15 cellular contexts compared by ENCODE assay signal in the genomic region with DNA sequence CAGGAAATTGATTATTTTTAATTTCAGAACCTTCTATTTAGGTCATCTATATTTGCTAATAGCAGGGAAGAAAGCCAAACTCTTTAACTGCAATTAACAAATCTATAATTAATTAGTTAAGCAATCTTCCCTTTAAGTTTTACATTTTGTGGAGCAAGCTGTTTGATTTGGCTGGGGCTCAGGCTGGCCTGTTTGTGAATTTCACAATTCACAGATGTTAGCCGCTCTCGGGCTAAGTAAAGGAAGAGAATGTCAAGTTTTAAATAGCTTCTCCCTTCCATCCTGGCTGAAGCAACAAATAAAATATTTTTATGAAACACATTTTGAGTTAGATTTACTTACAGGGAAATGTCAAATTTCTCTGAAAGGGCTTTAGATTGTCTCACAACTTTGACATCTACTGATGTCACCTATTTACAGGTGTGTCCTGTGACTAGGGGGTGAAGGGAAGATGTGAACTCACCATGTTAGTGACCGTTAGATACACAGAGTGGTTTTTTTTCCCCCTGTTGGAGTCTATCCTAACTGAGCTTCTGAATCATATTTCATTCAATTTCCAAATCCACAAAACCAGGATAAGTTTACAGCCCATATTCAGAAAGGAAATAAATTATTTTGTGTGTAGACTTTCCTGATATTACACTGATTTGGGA. TPM values are rescaled to one million over a fixed set of nuclear protein-coding genes. Genes with fewer than 3 reads are reported as not detected.
DNase-seq lines count a peak whose midpoint lies in the region; ATAC-seq, FAIRE-seq and TF ChIP-seq lines count a peak whose summit lies in the region.
"Had no signal": no experiment of that assay in that cellular context is flagged by ENCODE, and none has a peak within 500 bp of the region (broad histone marks: within the 10 kb centered on the region; RNA-seq: fewer than 3 reads in every experiment).

No MANE protein-coding gene starts in this region.

- H3K4me3 ChIP-seq in SK-N-MC (no peak overlapping the region), heart right ventricle (peak overlapping the region in 3 of 10 donors; percentile 50)
- H3K4me3 ChIP-seq: ascending aorta had no signal

- H3K9ac ChIP-seq in SK-N-MC (ENCODE audit: insufficient read length), result peak overlapping the region; percentile 21

- intact Hi-C loops in heart right ventricle (cut with DNase I), result no loop called here

- H3K36me3 ChIP-seq in SK-N-MC (ENCODE audit: insufficient read depth, low read length) (0 out of 2 replicates have a peak, but pooled peaks cover 6% of the 10 kb centered on the region), heart right ventricle (no peaks in the 10 kb centered on the region)
- H3K36me3 ChIP-seq: ascending aorta, neutrophil had no signal

- no peak for TF ChIP-seq CTCF in heart right ventricle (IDR thresholded peaks at IDR 0.05)

- no peaks in the 10 kb centered on the region for H3K36me3 Mint-ChIP-seq in activated T-cell treated with anti-CD3 and anti-CD28 coated beads, Interleukin-2, amount 50 U/mL, for 72 hours (ENCODE audit: insufficient read depth in 2 of 2)

- no peak for FAIRE-seq in HTR-8/SVneo (lab: Jason Lieb, UNC)
- FAIRE-seq: G401.6 had no signal

- no peaks in the 10 kb centered on the region for H3K27me3 ChIP-seq in heart right ventricle
- H3K27me3 ChIP-seq: ascending aorta, neutrophil had no signal

- H3K9me3 ChIP-seq in SK-N-MC (ENCODE audit: low read depth, low read length) (no peaks in the 10 kb centered on the region), heart right ventricle (no peaks in the 10 kb centered on the region)
- H3K9me3 ChIP-seq: ascending aorta, neutrophil had no signal

- H3K4me1 Mint-ChIP-seq in activated T-cell treated with anti-CD3 and anti-CD28 coated beads, Interleukin-2, amount 50 U/mL, for 72 hours (ENCODE audit: low read depth), result peaks cover 27% of the 10 kb centered on the region

- no peak overlapping the region for H3K27ac Mint-ChIP-seq in activated T-cell treated with anti-CD3 and anti-CD28 coated beads, Interleukin-2, amount 50 U/mL, for 72 hours

- no peak for DNase-seq in activated T-cell treated with anti-CD3 and anti-CD28 coated beads, Interleukin-2, amount 50 U/mL, for 72 hours
- no peak for DNase-seq in activated T-cell treated with anti-CD3 and anti-CD28 coated beads, Interleukin-2, amount 50 U/mL, for 48 hours
- no peak for DNase-seq in SK-N-MC (ENCODE audit: low read depth, low spot score)
- DNase-seq in heart right ventricle, result peak in 1 of 2 donors; percentile 16
- peak; percentile 48 for DNase-seq in stromal cell of bone marrow (ENCODE audit: low read depth)
- no peak for DNase-seq in HTR-8/SVneo (ENCODE audit: insufficient read length, low spot score)
- DNase-seq in putamen (ENCODE audit: low spot score), result no peak
- DNase-seq: activated CD8-positive, alpha-beta memory T cell treated with anti-CD3 and anti-CD28 coated beads for 24 hours; Kasumi-1; NCI-H510A had no signal

- H3K27ac ChIP-seq in SK-N-MC, result 0 out of 2 replicates have a peak overlapping the region, but pooled peaks have one; percentile 8
- peak overlapping the region in 7 of 10 donors; percentile 8 to 70 (median 54) for H3K27ac ChIP-seq in heart right ventricle
- H3K27ac ChIP-seq: ascending aorta, neutrophil had no signal

- H3K27me3 Mint-ChIP-seq in activated T-cell treated with anti-CD3 and anti-CD28 coated beads, Interleukin-2, amount 50 U/mL, for 72 hours (ENCODE audit: low read depth), result no peaks in the 10 kb centered on the region

- peaks cover 0 to 23% (median 8%) of the 10 kb centered on the region in 9 donors for H3K4me1 ChIP-seq in heart right ventricle

- no peak for ATAC-seq in activated T-cell treated with anti-CD3 and anti-CD28 coated beads, Interleukin-2, amount 50 U/mL, for 72 hours (replicated peaks in 1 of 2)
- ATAC-seq in heart right ventricle (peak in 6 of 8 donors; percentile 63 to 75 (median 68)), HG02885 (IDR thresholded peaks at IDR 0.05; ENCODE audit: poor library complexity, unreplicated experiment) (no peak)
- ATAC-seq: HCT116 had no signal

- peak overlapping the region; percentile 31 to 77 for H3K4me3 Mint-ChIP-seq in activated T-cell treated with anti-CD3 and anti-CD28 coated beads, Interleukin-2, amount 50 U/mL, for 72 hours

- 39 to 50% methylated on average over 3 of the region's 3 CpGs for WGBS in heart right ventricle, 2 donors

- H3K9me3 Mint-ChIP-seq in activated T-cell treated with anti-CD3 and anti-CD28 coated beads, Interleukin-2, amount 50 U/mL, for 72 hours, result no peaks in the 10 kb centered on the region

RNA-seq across cellular contexts. Expression of a gene that starts 1.3 kb away (rescaled TPM):
- 1 to 10 TPM; 1.6 to 2.3 TPM for total RNA-seq in activated T-cell treated with anti-CD3 and anti-CD28 coated beads, Interleukin-2, amount 50 U/mL, for 72 hours
- 1 to 10 TPM in 3 of 10 donors, under 1 TPM in 7; 0.07 to 1.5 (median 0.66) TPM for total RNA-seq in heart right ventricle
- polyA plus RNA-seq in heart right ventricle, result under 1 TPM; 0.09 to 0.22 TPM
- total RNA-seq: ascending aorta had no signal

Comparison
In these comparisons a context has a peak if more than half of its experiments do, and no peak if none do; other contexts are left out.
1. ATAC-seq: peak in heart right ventricle (6 of 8); none in activated T-cell treated with anti-CD3 and anti-CD28 coated beads, Interleukin-2, amount 50 U/mL, for 72 hours (0 of 2) and HG02885 (single experiment).